Comparison of ENCODE assay signal across 8 cellular contexts in genomic region chr18:80108122-80108536, GRCh38. TPM values are rescaled to one million over a fixed set of nuclear protein-coding genes. Genes with fewer than 3 reads are reported as not detected.
DNase-seq lines count a peak whose midpoint lies in the region; ATAC-seq and TF ChIP-seq lines count a peak whose summit lies in the region.

No MANE protein-coding gene starts in this region.

- intact Hi-C loops in left ventricle myocardium superior (cut with micrococcal nuclease) = no loop called here

- H3K4me3 Mint-ChIP-seq in T-helper 2 cell treated with Interferon-gamma antibody and Interleukin-4, amounts not matched to agents 5 μg/mL and 100 μg/mL, for 36 hours = peak overlapping the region; percentile 37
- H3K4me3 Mint-ChIP-seq in activated T-cell treated with anti-CD3 and anti-CD28 coated beads, Interleukin-2, amount 50 U/mL, for 72 hours = peak overlapping the region; percentile 76 to 80
- peak overlapping the region; percentile 74 for H3K4me3 Mint-ChIP-seq in stimulated activated effector memory CD8-positive, alpha-beta T cell treated with anti-CD3 and anti-CD28 coated beads, Interleukin-12 subunit alpha, Interleukin-12 subunit beta, amount 100 ng/mL, for 72 hours

- H3K27ac ChIP-seq in osteoblast (ENCODE audit: low read depth, low read length) = no peak overlapping the region

- H3K4me1 ChIP-seq in osteoblast (ENCODE audit: insufficient read depth, low read length) = peaks cover 15% of the 10 kb centered on the region

- no peak overlapping the region for H3K4me2 ChIP-seq in osteoblast (ENCODE audit: insufficient read depth, low read length)

- ATAC-seq in activated T-cell treated with anti-CD3 and anti-CD28 coated beads, Interleukin-2, amount 50 U/mL, for 72 hours (replicated peaks in 1 of 2) = no peak
- ATAC-seq in left ventricle myocardium superior = peak; percentile 3
- ATAC-seq in stimulated activated effector memory CD8-positive, alpha-beta T cell treated with anti-CD3 and anti-CD28 coated beads, Interleukin-12 subunit alpha, Interleukin-12 subunit beta, amount 100 ng/mL, for 72 hours = no peak

- H3K36me3 Mint-ChIP-seq in T-helper 2 cell treated with Interferon-gamma antibody and Interleukin-4, amounts not matched to agents 5 μg/mL and 100 μg/mL, for 36 hours (ENCODE audit: low read depth) = peaks cover 5% of the 10 kb centered on the region
- H3K36me3 Mint-ChIP-seq in activated T-cell treated with anti-CD3 and anti-CD28 coated beads, Interleukin-2, amount 50 U/mL, for 72 hours (ENCODE audit: insufficient read depth in 2 of 2) = peaks cover 4 to 5% of the 10 kb centered on the region in 2 donors
- peaks cover 26% of the 10 kb centered on the region for H3K36me3 Mint-ChIP-seq in stimulated activated effector memory CD8-positive, alpha-beta T cell treated with anti-CD3 and anti-CD28 coated beads, Interleukin-12 subunit alpha, Interleukin-12 subunit beta, amount 100 ng/mL, for 72 hours

- DNase-seq in T-helper 2 cell treated with Interferon-gamma antibody and Interleukin-4, amounts not matched to agents 5 μg/mL and 100 μg/mL, for 36 hours (ENCODE audit: low spot score) = no peak
- DNase-seq in T-helper 2 cell (no peak), left ventricle myocardium superior (no peak), osteoblast (ENCODE audit: insufficient read length, low spot score, missing footprints) (no peak), superior temporal gyrus (ENCODE audit: extremely low spot score) (no peak), NCI-H146 (lab: John Stamatoyannopoulos, UW) (no peak)
- DNase-seq in activated T-cell treated with anti-CD3 and anti-CD28 coated beads, Interleukin-2, amount 50 U/mL, for 72 hours = no peak
- no peak for DNase-seq in stimulated activated effector memory CD8-positive, alpha-beta T cell treated with anti-CD3 and anti-CD28 coated beads, Interleukin-12 subunit alpha, Interleukin-12 subunit beta, amount 100 ng/mL, for 72 hours (ENCODE audit: low spot score in 2 of 2)

- no peak for TF ChIP-seq CTCF in osteoblast (IDR thresholded peaks at IDR 0.05; ENCODE audit: extremely low read depth, low read depth, low read length)

- no peaks in the 10 kb centered on the region for H3K36me3 ChIP-seq in osteoblast (ENCODE audit: insufficient read depth, low read length)

- peaks cover 19% of the 10 kb centered on the region for H3K4me1 Mint-ChIP-seq in T-helper 2 cell treated with Interferon-gamma antibody and Interleukin-4, amounts not matched to agents 5 μg/mL and 100 μg/mL, for 36 hours (ENCODE audit: low read depth)
- H3K4me1 Mint-ChIP-seq in activated T-cell treated with anti-CD3 and anti-CD28 coated beads, Interleukin-2, amount 50 U/mL, for 72 hours (ENCODE audit: low read depth) = peaks cover 51% of the 10 kb centered on the region
- peaks cover 38% of the 10 kb centered on the region for H3K4me1 Mint-ChIP-seq in stimulated activated effector memory CD8-positive, alpha-beta T cell treated with anti-CD3 and anti-CD28 coated beads, Interleukin-12 subunit alpha, Interleukin-12 subunit beta, amount 100 ng/mL, for 72 hours

- peaks cover 26% of the 10 kb centered on the region for H4K20me1 ChIP-seq in osteoblast (ENCODE audit: insufficient read depth, low read length)

- H2AFZ ChIP-seq in osteoblast (ENCODE audit: low read length) = no peak overlapping the region

- H3K79me2 ChIP-seq in osteoblast (ENCODE audit: insufficient read depth, low read length) = peaks cover 36% of the 10 kb centered on the region

- peaks cover 6% of the 10 kb centered on the region for H3K27me3 ChIP-seq in osteoblast (ENCODE audit: insufficient read depth, low read length)

- H3K4me3 ChIP-seq in osteoblast (ENCODE audit: insufficient read depth, low read length) = no peak overlapping the region

- H3K27ac Mint-ChIP-seq in T-helper 2 cell treated with Interferon-gamma antibody and Interleukin-4, amounts not matched to agents 5 μg/mL and 100 μg/mL, for 36 hours = peak overlapping the region; percentile 50
- peak overlapping the region; percentile 68 for H3K27ac Mint-ChIP-seq in activated T-cell treated with anti-CD3 and anti-CD28 coated beads, Interleukin-2, amount 50 U/mL, for 72 hours
- no peak overlapping the region for H3K27ac Mint-ChIP-seq in stimulated activated effector memory CD8-positive, alpha-beta T cell treated with anti-CD3 and anti-CD28 coated beads, Interleukin-12 subunit alpha, Interleukin-12 subunit beta, amount 100 ng/mL, for 72 hours

- no peaks in the 10 kb centered on the region for H3K9me3 Mint-ChIP-seq in T-helper 2 cell treated with Interferon-gamma antibody and Interleukin-4, amounts not matched to agents 5 μg/mL and 100 μg/mL, for 36 hours
- peaks cover 0 to 2% of the 10 kb centered on the region in 2 donors for H3K9me3 Mint-ChIP-seq in activated T-cell treated with anti-CD3 and anti-CD28 coated beads, Interleukin-2, amount 50 U/mL, for 72 hours
- H3K9me3 Mint-ChIP-seq in stimulated activated effector memory CD8-positive, alpha-beta T cell treated with anti-CD3 and anti-CD28 coated beads, Interleukin-12 subunit alpha, Interleukin-12 subunit beta, amount 100 ng/mL, for 72 hours = no peaks in the 10 kb centered on the region

- H3K9me3 ChIP-seq in osteoblast (ENCODE audit: low read depth, low read length) = no peaks in the 10 kb centered on the region

- no peaks in the 10 kb centered on the region for H3K27me3 Mint-ChIP-seq in T-helper 2 cell treated with Interferon-gamma antibody and Interleukin-4, amounts not matched to agents 5 μg/mL and 100 μg/mL, for 36 hours (ENCODE audit: low read depth)
- H3K27me3 Mint-ChIP-seq in activated T-cell treated with anti-CD3 and anti-CD28 coated beads, Interleukin-2, amount 50 U/mL, for 72 hours (ENCODE audit: low read depth) = no peaks in the 10 kb centered on the region

RNA-seq across cellular contexts. Expression of gene ADNP2, which starts 0.9 kb away (rescaled TPM):
- 10 to 100 TPM; 25.1 to 33.4 TPM for total RNA-seq in activated T-cell treated with anti-CD3 and anti-CD28 coated beads, Interleukin-2, amount 50 U/mL, for 72 hours
- total RNA-seq in left ventricle myocardium superior (7.1 TPM), osteoblast (22.1 and 22.4 TPM in 2 replicates)
